In the genomic region with DNA sequence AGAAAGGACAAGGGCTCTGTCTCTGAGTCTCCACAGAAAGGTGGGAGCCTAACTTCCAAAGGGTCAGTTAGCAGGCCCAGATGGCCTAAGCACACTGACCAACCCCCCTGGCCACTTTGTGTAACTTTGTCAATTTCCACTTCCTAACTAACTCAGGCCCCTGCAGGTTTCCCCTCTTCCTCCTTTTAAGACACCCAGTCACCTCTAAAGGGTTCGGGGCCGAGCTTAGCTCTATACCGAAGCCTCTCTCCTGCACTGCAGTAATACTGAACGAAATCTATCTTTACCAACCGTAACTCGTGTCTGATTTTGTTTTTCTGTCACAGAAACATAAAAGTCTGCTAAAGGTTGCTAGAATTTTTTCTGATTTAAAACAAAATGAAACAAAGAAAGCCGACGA, we compare ENCODE assay signal across 18 cellular contexts. TPM values are rescaled to one million over a fixed set of nuclear protein-coding genes. Genes with fewer than 3 reads are reported as not detected.
A peak's percentile ranks its signal among the peaks of the same experiment; 100 is the strongest.
DNase-seq lines count a peak whose midpoint lies in the region; ATAC-seq and TF ChIP-seq lines count a peak whose summit lies in the region.
"Had no signal": no experiment of that assay in that cellular context is flagged by ENCODE, and none has a peak within 500 bp of the region (broad histone marks: within the 10 kb centered on the region; RNA-seq: fewer than 3 reads in every experiment).

No MANE protein-coding gene starts in this region.

- peaks cover 11% of the 10 kb centered on the region for H3K9me3 Mint-ChIP-seq in type B pancreatic cell
- peaks cover 62% of the 10 kb centered on the region for H3K9me3 Mint-ChIP-seq in WTC11

- DNase-seq in coronary artery (ENCODE audit: low spot score) (peak; percentile 24), type B pancreatic cell (ENCODE audit: extremely low spot score, unreplicated experiment) (peak; percentile 44), vagina (ENCODE audit: extremely low spot score in 2 of 2) (peak; percentile 34 to 58), NCI-H2227 (lab: John Stamatoyannopoulos, UW; ENCODE audit: unreplicated experiment) (no peak), WTC11 (ENCODE audit: low spot score) (no peak)
- DNase-seq: 8988T; ACHN; BE2C; C1 segment of cervical spinal cord; CD4-positive, alpha-beta memory T cell; CD4-positive, CD25-positive, alpha-beta regulatory T cell; CD8-positive, alpha-beta memory T cell; COR-L47; DMS79 treated with DMSO at 0.1 percent for 48 hours; GF-D8 had no signal

- no peak for TF ChIP-seq POLR2A in vagina (IDR thresholded peaks at IDR 0.05)

- H3K27ac ChIP-seq in coronary artery (no peak overlapping the region), vagina (no peak overlapping the region)
- H3K27ac ChIP-seq: BLaER1 had no signal

- no peak overlapping the region for H3K4me3 Mint-ChIP-seq in type B pancreatic cell
- H3K4me3 Mint-ChIP-seq in WTC11 = no peak overlapping the region
- H3K4me3 Mint-ChIP-seq: CD14-positive monocyte; CD4-positive, alpha-beta memory T cell; CD4-positive, CD25-positive, alpha-beta regulatory T cell; CD8-positive, alpha-beta memory T cell had no signal

- H3K4me3 ChIP-seq in coronary artery (no peak overlapping the region), vagina (no peak overlapping the region)
- H3K4me3 ChIP-seq: BLaER1 had no signal

- CTCF ChIA-PET in WTC11 (lab: Charles Lee) = interaction anchor here (1.0 kb wide), 1 partner anchor 126 kb away, joined by 3 read pairs; no protein-coding TSS in a partner anchor

- POLR2A ChIA-PET in WTC11 (lab: Charles Lee) = no interaction called here

- no peaks in the 10 kb centered on the region for H3K36me3 ChIP-seq in vagina
- H3K36me3 ChIP-seq: BE2C, BLaER1 had no signal

- H3K36me3 Mint-ChIP-seq in type B pancreatic cell = peaks cover 14% of the 10 kb centered on the region
- H3K36me3 Mint-ChIP-seq in WTC11 = peaks cover 54% of the 10 kb centered on the region
- H3K36me3 Mint-ChIP-seq: CD14-positive monocyte; CD4-positive, CD25-positive, alpha-beta regulatory T cell; CD8-positive, alpha-beta memory T cell had no signal

- H3K4me1 Mint-ChIP-seq in type B pancreatic cell (ENCODE audit: unreplicated experiment) (peaks cover 11% of the 10 kb centered on the region), WTC11 (no peaks in the 10 kb centered on the region)
- H3K4me1 Mint-ChIP-seq: CD14-positive monocyte; CD4-positive, alpha-beta memory T cell; CD4-positive, CD25-positive, alpha-beta regulatory T cell; CD8-positive, alpha-beta memory T cell had no signal

- no peaks in the 10 kb centered on the region for H3K27me3 ChIP-seq in vagina
- H3K27me3 ChIP-seq: BE2C, BLaER1 had no signal

- H3K27me3 Mint-ChIP-seq in type B pancreatic cell (no peaks in the 10 kb centered on the region), WTC11 (ENCODE audit: low read depth) (peaks cover 10% of the 10 kb centered on the region)

- no peak overlapping the region for H3K27ac Mint-ChIP-seq in type B pancreatic cell
- H3K27ac Mint-ChIP-seq in WTC11 = no peak overlapping the region
- H3K27ac Mint-ChIP-seq: CD14-positive monocyte; CD4-positive, CD25-positive, alpha-beta regulatory T cell had no signal

- H3K4me1 ChIP-seq in vagina = peaks cover 25% of the 10 kb centered on the region
- H3K4me1 ChIP-seq: BE2C, BLaER1 had no signal

- intact Hi-C loops in vagina (cut with DNase I) = no loop called here

- H3K9me3 ChIP-seq in vagina = no peaks in the 10 kb centered on the region
- H3K9me3 ChIP-seq: BE2C had no signal

- no peak for TF ChIP-seq CTCF in coronary artery (IDR thresholded peaks at IDR 0.05)
- TF ChIP-seq CTCF in type B pancreatic cell (conservative IDR thresholded peaks at IDR 0.05) = no peak
- no peak for TF ChIP-seq CTCF in vagina (IDR thresholded peaks at IDR 0.05)
- no peak for TF ChIP-seq CTCF in WTC11 (IDR thresholded peaks at IDR 0.05)

- ATAC-seq in HG03354 (IDR thresholded peaks at IDR 0.05; ENCODE audit: poor library complexity, severe bottlenecking, unreplicated experiment) (no peak), WTC11 (no peak)

TF ChIP-seq in WTC11, 78 proteins besides CTCF, POLR2A, EP300 and RAD21 (continues in another document):
- TF ChIP-seq, protein P1, sequence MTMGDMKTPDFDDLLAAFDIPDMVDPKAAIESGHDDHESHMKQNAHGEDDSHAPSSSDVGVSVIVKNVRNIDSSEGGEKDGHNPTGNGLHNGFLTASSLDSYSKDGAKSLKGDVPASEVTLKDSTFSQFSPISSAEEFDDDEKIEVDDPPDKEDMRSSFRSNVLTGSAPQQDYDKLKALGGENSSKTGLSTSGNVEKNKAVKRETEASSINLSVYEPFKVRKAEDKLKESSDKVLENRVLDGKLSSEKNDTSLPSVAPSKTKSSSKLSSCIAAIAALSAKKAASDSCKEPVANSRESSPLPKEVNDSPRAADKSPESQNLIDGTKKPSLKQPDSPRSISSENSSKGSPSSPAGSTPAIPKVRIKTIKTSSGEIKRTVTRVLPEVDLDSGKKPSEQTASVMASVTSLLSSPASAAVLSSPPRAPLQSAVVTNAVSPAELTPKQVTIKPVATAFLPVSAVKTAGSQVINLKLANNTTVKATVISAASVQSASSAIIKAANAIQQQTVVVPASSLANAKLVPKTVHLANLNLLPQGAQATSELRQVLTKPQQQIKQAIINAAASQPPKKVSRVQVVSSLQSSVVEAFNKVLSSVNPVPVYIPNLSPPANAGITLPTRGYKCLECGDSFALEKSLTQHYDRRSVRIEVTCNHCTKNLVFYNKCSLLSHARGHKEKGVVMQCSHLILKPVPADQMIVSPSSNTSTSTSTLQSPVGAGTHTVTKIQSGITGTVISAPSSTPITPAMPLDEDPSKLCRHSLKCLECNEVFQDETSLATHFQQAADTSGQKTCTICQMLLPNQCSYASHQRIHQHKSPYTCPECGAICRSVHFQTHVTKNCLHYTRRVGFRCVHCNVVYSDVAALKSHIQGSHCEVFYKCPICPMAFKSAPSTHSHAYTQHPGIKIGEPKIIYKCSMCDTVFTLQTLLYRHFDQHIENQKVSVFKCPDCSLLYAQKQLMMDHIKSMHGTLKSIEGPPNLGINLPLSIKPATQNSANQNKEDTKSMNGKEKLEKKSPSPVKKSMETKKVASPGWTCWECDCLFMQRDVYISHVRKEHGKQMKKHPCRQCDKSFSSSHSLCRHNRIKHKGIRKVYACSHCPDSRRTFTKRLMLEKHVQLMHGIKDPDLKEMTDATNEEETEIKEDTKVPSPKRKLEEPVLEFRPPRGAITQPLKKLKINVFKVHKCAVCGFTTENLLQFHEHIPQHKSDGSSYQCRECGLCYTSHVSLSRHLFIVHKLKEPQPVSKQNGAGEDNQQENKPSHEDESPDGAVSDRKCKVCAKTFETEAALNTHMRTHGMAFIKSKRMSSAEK (CRISPR knock-in tag; IDR thresholded peaks at IDR 0.05; ENCODE audit: borderline replicate concordance) = no peak
- no peak for TF ChIP-seq ZNF396 (CRISPR knock-in tag; IDR thresholded peaks at IDR 0.05; ENCODE audit: borderline replicate concordance)
- TF ChIP-seq GABPB1 (CRISPR knock-in tag; IDR thresholded peaks at IDR 0.05) = no peak
- TF ChIP-seq OVOL2 (CRISPR knock-in tag; IDR thresholded peaks at IDR 0.05; ENCODE audit: borderline replicate concordance) = no peak
- TF ChIP-seq, protein P2, sequence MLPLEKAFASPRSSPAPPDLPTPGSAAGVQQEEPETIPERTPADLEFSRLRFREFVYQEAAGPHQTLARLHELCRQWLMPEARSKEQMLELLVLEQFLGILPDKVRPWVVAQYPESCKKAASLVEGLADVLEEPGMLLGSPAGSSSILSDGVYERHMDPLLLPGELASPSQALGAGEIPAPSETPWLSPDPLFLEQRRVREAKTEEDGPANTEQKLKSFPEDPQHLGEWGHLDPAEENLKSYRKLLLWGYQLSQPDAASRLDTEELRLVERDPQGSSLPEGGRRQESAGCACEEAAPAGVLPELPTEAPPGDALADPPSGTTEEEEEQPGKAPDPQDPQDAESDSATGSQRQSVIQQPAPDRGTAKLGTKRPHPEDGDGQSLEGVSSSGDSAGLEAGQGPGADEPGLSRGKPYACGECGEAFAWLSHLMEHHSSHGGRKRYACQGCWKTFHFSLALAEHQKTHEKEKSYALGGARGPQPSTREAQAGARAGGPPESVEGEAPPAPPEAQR (CRISPR knock-in tag; IDR thresholded peaks at IDR 0.05) = no peak
- no peak for TF ChIP-seq KAT7 (CRISPR knock-in tag; IDR thresholded peaks at IDR 0.05; ENCODE audit: borderline replicate concordance)
- TF ChIP-seq, protein P3, sequence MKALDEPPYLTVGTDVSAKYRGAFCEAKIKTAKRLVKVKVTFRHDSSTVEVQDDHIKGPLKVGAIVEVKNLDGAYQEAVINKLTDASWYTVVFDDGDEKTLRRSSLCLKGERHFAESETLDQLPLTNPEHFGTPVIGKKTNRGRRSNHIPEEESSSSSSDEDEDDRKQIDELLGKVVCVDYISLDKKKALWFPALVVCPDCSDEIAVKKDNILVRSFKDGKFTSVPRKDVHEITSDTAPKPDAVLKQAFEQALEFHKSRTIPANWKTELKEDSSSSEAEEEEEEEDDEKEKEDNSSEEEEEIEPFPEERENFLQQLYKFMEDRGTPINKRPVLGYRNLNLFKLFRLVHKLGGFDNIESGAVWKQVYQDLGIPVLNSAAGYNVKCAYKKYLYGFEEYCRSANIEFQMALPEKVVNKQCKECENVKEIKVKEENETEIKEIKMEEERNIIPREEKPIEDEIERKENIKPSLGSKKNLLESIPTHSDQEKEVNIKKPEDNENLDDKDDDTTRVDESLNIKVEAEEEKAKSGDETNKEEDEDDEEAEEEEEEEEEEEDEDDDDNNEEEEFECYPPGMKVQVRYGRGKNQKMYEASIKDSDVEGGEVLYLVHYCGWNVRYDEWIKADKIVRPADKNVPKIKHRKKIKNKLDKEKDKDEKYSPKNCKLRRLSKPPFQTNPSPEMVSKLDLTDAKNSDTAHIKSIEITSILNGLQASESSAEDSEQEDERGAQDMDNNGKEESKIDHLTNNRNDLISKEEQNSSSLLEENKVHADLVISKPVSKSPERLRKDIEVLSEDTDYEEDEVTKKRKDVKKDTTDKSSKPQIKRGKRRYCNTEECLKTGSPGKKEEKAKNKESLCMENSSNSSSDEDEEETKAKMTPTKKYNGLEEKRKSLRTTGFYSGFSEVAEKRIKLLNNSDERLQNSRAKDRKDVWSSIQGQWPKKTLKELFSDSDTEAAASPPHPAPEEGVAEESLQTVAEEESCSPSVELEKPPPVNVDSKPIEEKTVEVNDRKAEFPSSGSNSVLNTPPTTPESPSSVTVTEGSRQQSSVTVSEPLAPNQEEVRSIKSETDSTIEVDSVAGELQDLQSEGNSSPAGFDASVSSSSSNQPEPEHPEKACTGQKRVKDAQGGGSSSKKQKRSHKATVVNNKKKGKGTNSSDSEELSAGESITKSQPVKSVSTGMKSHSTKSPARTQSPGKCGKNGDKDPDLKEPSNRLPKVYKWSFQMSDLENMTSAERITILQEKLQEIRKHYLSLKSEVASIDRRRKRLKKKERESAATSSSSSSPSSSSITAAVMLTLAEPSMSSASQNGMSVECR (CRISPR knock-in tag; IDR thresholded peaks at IDR 0.05; ENCODE audit: borderline replicate concordance) = no peak

RNA-seq across cellular contexts. Expression of a gene that starts 44.4 kb away (rescaled TPM):
- 17.6 and 44.7 TPM in 2 replicates for total RNA-seq in type B pancreatic cell (ENCODE audit: low replicate concordance)
- total RNA-seq in vagina = 12.8 TPM
- total RNA-seq in WTC11 (2021) = 2.1 to 3.5 TPM (median 2.7 TPM) in 3 replicates
- total RNA-seq: CD4-positive, alpha-beta memory T cell; CD8-positive, alpha-beta memory T cell had no signal

Comparison
In these comparisons a context has a peak if more than half of its experiments do, and no peak if none do; other contexts are left out.
1. DNase-seq: peak in coronary artery (single experiment), type B pancreatic cell (single experiment) and vagina (2 of 2); none in NCI-H2227 (single experiment) and WTC11 (single experiment).